10 cellular contexts compared by ENCODE assay signal in the genomic region with DNA sequence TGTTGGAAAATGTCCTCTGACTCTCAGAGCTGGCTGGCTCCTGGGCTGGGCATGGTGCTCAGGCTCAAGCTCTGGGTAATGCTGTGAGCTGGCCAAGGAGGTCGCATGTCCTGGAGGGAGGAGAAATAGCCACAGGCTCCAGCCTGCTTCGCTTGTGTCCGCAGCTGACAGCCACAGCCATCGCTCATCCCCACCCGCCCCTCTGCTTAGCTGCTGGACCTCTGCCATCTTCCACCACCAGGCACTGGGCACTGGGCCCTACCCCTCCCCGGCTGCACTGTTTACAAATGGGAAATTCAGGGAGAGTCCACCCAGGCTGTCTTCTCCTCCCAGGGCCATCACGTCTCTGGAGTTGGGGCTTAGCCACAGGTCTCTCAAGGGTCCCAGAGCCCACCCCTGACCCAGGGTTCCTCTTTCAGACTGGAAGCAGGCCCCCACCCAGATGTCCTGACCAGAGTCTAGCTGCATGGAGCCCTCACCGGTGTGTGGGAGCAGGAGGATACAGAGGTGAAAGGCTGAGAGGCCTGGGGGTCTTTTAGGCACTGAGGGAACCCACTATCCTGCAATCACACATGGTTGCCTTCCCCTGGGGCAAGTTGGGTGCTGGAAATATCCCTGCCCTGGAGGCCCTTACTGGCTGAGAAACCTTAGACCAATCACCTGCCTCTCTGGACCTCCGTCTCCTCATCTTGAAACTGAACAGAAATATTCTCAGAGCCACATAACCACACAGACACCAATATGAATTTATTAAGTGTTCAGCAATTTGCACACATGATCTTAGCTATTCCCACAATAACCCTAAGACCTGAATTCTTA.
A peak's percentile ranks its signal among the peaks of the same experiment; 100 is the strongest.
DNase-seq lines count a peak whose midpoint lies in the region; ATAC-seq lines count a peak whose summit lies in the region.
"Had no signal": no experiment of that assay in that cellular context is flagged by ENCODE, and none has a peak within 500 bp of the region (broad histone marks: within the 10 kb centered on the region; RNA-seq: fewer than 3 reads in every experiment).

No MANE protein-coding gene starts in this region.

- peaks cover 16% of the 10 kb centered on the region for H3K4me1 Mint-ChIP-seq in activated T-cell treated with anti-CD3 and anti-CD28 coated beads, Interleukin-2, amount 50 U/mL, for 24 hours (ENCODE audit: low read depth)
- peaks cover 6% of the 10 kb centered on the region for H3K4me1 Mint-ChIP-seq in T-helper 2 cell treated with Interferon-gamma antibody and Interleukin-4, amounts not matched to agents 5 μg/mL and 100 μg/mL, for 36 hours (ENCODE audit: low read depth)

- DNase-seq in activated T-cell treated with anti-CD3 and anti-CD28 coated beads, Interleukin-2, amount 50 U/mL, for 24 hours, result peak; percentile 23
- DNase-seq in activated T-cell treated with anti-CD3 and anti-CD28 coated beads, Interleukin-2, amount 50 U/mL, for 1 hour, result no peak
- peak; percentile 11 for DNase-seq in activated naive CD4-positive, alpha-beta T cell treated with anti-CD3 and anti-CD28 coated beads, Interleukin-2, amount 50 U/mL, for 16 hours
- DNase-seq in iPS-NIHi11 (ENCODE audit: low spot score) (peak; percentile 24), substantia nigra (lab: John Stamatoyannopoulos, UW) (peak; percentile 53 to 98 (median 93)), NCI-H524 treated with DMSO at 0.1 percent for 48 hours (lab: John Stamatoyannopoulos, UW) (no peak)
- DNase-seq in T-helper 2 cell treated with Interferon-gamma antibody and Interleukin-4, amounts not matched to agents 5 μg/mL and 100 μg/mL, for 36 hours (ENCODE audit: low spot score), result no peak

- peaks cover 3% of the 10 kb centered on the region for H3K9me3 Mint-ChIP-seq in activated T-cell treated with anti-CD3 and anti-CD28 coated beads, Interleukin-2, amount 50 U/mL, for 24 hours
- no peaks in the 10 kb centered on the region for H3K9me3 Mint-ChIP-seq in T-helper 2 cell treated with Interferon-gamma antibody and Interleukin-4, amounts not matched to agents 5 μg/mL and 100 μg/mL, for 36 hours
- H3K9me3 Mint-ChIP-seq: CD8-positive, alpha-beta T cell; T-helper 1 cell treated with Interleukin-12 subunit alpha and Interleukin-12 subunit beta and Interleukin-4 antibody, amounts not matched to agents 30 μg/mL and 1 μg/mL, for 36 hours had no signal

- H3K4me3 Mint-ChIP-seq in activated T-cell treated with anti-CD3 and anti-CD28 coated beads, Interleukin-2, amount 50 U/mL, for 24 hours, result no peak overlapping the region
- no peak overlapping the region for H3K4me3 Mint-ChIP-seq in T-helper 2 cell treated with Interferon-gamma antibody and Interleukin-4, amounts not matched to agents 5 μg/mL and 100 μg/mL, for 36 hours
- H3K4me3 Mint-ChIP-seq: CD8-positive, alpha-beta T cell; T-helper 1 cell treated with Interleukin-12 subunit alpha and Interleukin-12 subunit beta and Interleukin-4 antibody, amounts not matched to agents 30 μg/mL and 1 μg/mL, for 36 hours had no signal

- peak; percentile 72 for ATAC-seq in HG03103 (IDR thresholded peaks at IDR 0.05; ENCODE audit: low read depth, unreplicated experiment)
- ATAC-seq: CD8-positive, alpha-beta T cell had no signal

- no peak overlapping the region for H3K27ac Mint-ChIP-seq in activated T-cell treated with anti-CD3 and anti-CD28 coated beads, Interleukin-2, amount 50 U/mL, for 24 hours
- no peak overlapping the region for H3K27ac Mint-ChIP-seq in T-helper 2 cell treated with Interferon-gamma antibody and Interleukin-4, amounts not matched to agents 5 μg/mL and 100 μg/mL, for 36 hours
- H3K27ac Mint-ChIP-seq: CD8-positive, alpha-beta T cell; T-helper 1 cell treated with Interleukin-12 subunit alpha and Interleukin-12 subunit beta and Interleukin-4 antibody, amounts not matched to agents 30 μg/mL and 1 μg/mL, for 36 hours had no signal

- H3K27ac ChIP-seq in substantia nigra (ENCODE audit: low read depth, low read length, poor library complexity, severe bottlenecking), result peak overlapping the region; percentile 98

- no peaks in the 10 kb centered on the region for H3K36me3 Mint-ChIP-seq in activated T-cell treated with anti-CD3 and anti-CD28 coated beads, Interleukin-2, amount 50 U/mL, for 24 hours (ENCODE audit: low read depth)
- peaks cover 2% of the 10 kb centered on the region for H3K36me3 Mint-ChIP-seq in T-helper 2 cell treated with Interferon-gamma antibody and Interleukin-4, amounts not matched to agents 5 μg/mL and 100 μg/mL, for 36 hours (ENCODE audit: low read depth)
- H3K36me3 Mint-ChIP-seq: CD8-positive, alpha-beta T cell had no signal

- H3K27me3 Mint-ChIP-seq in activated T-cell treated with anti-CD3 and anti-CD28 coated beads, Interleukin-2, amount 50 U/mL, for 24 hours, result no peaks in the 10 kb centered on the region
- H3K27me3 Mint-ChIP-seq in T-helper 2 cell treated with Interferon-gamma antibody and Interleukin-4, amounts not matched to agents 5 μg/mL and 100 μg/mL, for 36 hours (ENCODE audit: low read depth), result no peaks in the 10 kb centered on the region

Comparison
In these comparisons a context has a peak if more than half of its experiments do, and no peak if none do; other contexts are left out.
1. DNase-seq: peak in activated T-cell treated with anti-CD3 and anti-CD28 coated beads, Interleukin-2, amount 50 U/mL, for 24 hours (single experiment), activated naive CD4-positive, alpha-beta T cell treated with anti-CD3 and anti-CD28 coated beads, Interleukin-2, amount 50 U/mL, for 16 hours (single experiment), iPS-NIHi11 (single experiment) and substantia nigra (49 of 49); none in activated T-cell treated with anti-CD3 and anti-CD28 coated beads, Interleukin-2, amount 50 U/mL, for 1 hour (single experiment), NCI-H524 treated with DMSO at 0.1 percent for 48 hours (single experiment) and T-helper 2 cell treated with Interferon-gamma antibody and Interleukin-4, amounts not matched to agents 5 μg/mL and 100 μg/mL, for 36 hours (single experiment).